ENCODE assay signal across 20 cellular contexts in the genomic region with DNA sequence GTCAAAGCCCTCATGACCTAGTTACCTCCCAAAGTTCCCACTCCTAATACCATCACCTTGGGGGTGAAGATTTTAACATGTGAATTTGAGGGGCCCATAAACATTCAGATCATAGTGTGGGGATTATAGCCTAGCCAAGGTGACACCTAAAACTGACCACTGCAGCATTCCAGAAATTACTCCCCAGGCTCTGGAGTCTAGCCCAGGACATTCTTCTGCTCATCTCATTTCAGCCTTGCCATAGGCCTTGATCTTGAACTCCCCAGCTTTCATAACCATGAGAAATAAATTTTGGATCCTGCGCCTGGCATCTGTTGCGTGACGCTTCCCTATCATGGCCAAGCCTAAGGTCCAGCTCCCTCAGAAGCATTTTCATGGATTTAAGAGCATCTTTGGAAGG.
"Had no signal": no experiment of that assay in that cellular context is flagged by ENCODE, and none has a peak within 500 bp of the region (broad histone marks: within the 10 kb centered on the region; RNA-seq: fewer than 3 reads in every experiment).

No MANE protein-coding gene starts in this region.

- H3K36me3 ChIP-seq: brain microvascular endothelial cell, colonic mucosa, neutrophil, pancreas, right lobe of liver had no signal

- H3K4me3 ChIP-seq: colonic mucosa, lung, pancreas, right lobe of liver, testis had no signal

- H3K27me3 ChIP-seq: brain microvascular endothelial cell, colonic mucosa, neutrophil, pancreas, right lobe of liver, testis had no signal

- H3K4me1 ChIP-seq: pancreas, right lobe of liver, testis had no signal

- DNase-seq: activated CD4-positive, alpha-beta memory T cell treated with anti-CD3 and anti-CD28 coated beads, Interleukin-2, amount 10 ng/mL, durations not matched to agents 7 days and 5 days; activated CD4-positive, alpha-beta T cell treated with anti-CD3 and anti-CD28 coated beads for 4 hours; activated naive CD4-positive, alpha-beta T cell; activated naive CD8-positive, alpha-beta T cell treated with anti-CD3 and anti-CD28 coated beads for 36 hours; activated T-cell treated with anti-CD3 and anti-CD28 coated beads, Interleukin-2, amount 50 U/mL, for 1 hour; anterior cingulate cortex; brain microvascular endothelial cell; colonic mucosa; erythroblast; islet precursor cell; pancreas; right lobe of liver; stimulated activated CD4-positive, alpha-beta T cell treated with anti-CD3 and anti-CD28 coated beads, Interleukin-4, amount 100 ng/mL, for 24 hours had no signal

- H3K9me3 ChIP-seq: colonic mucosa, neutrophil, pancreas, right lobe of liver, testis had no signal

- ATAC-seq: activated T-helper 17 cell treated with anti-CD3 and anti-CD28 coated beads, Interleukin-2, amount 50 U/mL, for 72 hours; natural killer cell treated with Interleukin-12 subunit alpha and Interleukin-12 subunit beta and Interleukin-15 and Interleukin-18, amount 100 ng/mL, for 72 hours; pancreas; right lobe of liver; stimulated activated effector memory CD8-positive, alpha-beta T cell treated with anti-CD3 and anti-CD28 coated beads, Interleukin-12 subunit alpha, Interleukin-12 subunit beta, amount 100 ng/mL, for 72 hours; WTC11 had no signal

- H3K27ac ChIP-seq: brain microvascular endothelial cell, colonic mucosa, neutrophil, pancreas, right lobe of liver, testis had no signal
